ENCODE assay signal across 20 cellular contexts in genomic region chr2:25677877-25678276, GRCh38. TPM values are rescaled to one million over a fixed set of nuclear protein-coding genes. Genes with fewer than 3 reads are reported as not detected.
DNase-seq lines count a peak whose midpoint lies in the region; ATAC-seq, FAIRE-seq and TF ChIP-seq lines count a peak whose summit lies in the region.
"Had no signal": no experiment of that assay in that cellular context is flagged by ENCODE, and none has a peak within 500 bp of the region (broad histone marks: within the 10 kb centered on the region; RNA-seq: fewer than 3 reads in every experiment).

No MANE protein-coding gene starts in this region.

- TF ChIP-seq EP300 in A549 (IDR thresholded peaks at IDR 0.05) (no peak), K562 (IDR thresholded peaks at IDR 0.05; ENCODE audit: low read length) (no peak)

- no peaks in the 10 kb centered on the region for H3K4me1 Mint-ChIP-seq in neural crest cell

- H3K36me3 ChIP-seq in SJCRH30 (no peaks in the 10 kb centered on the region), K562 (ENCODE audit: control insufficient read depth, insufficient read depth, low read length) (no peaks in the 10 kb centered on the region)

- no peak overlapping the region for H3K9ac ChIP-seq in K562 (ENCODE audit: insufficient read depth in 1 of 2, low read depth in 2 of 2, low read length in 2 of 2)

- BruUV-seq in K562 (replicated peaks; lab: Mats Ljungman, UMichigan), result no TSS peak

- 79% methylated on average over 4 of the region's 4 CpGs for WGBS in A549 (ENCODE audit: missing lambda C conversion rate)
- WGBS in K562 (ENCODE audit: insufficient coverage, low coverage, missing lambda C conversion rate), result 0% methylated on average over 4 of the region's 4 CpGs

- H3K4me3 Mint-ChIP-seq in neural crest cell, result peak overlapping the region; percentile 50
- H3K4me3 Mint-ChIP-seq: CD4-positive, alpha-beta memory T cell; GM23338; H9 had no signal

- H3K9me3 Mint-ChIP-seq in neural crest cell, result no peaks in the 10 kb centered on the region
- H3K9me3 Mint-ChIP-seq: CD4-positive, alpha-beta memory T cell; GM23338 had no signal

- TF ChIP-seq CTCF in A549 (IDR thresholded peaks at IDR 0.05) (no peak), K562 (IDR thresholded peaks at IDR 0.05 in 2 of 3, conservative IDR thresholded peaks at IDR 0.05 in 1 of 3; ENCODE audit: insufficient read depth in 2 of 3, low read depth in 1 of 3, low read length in 3 of 3) (no peak), neural crest cell (conservative IDR thresholded peaks at IDR 0.05) (no peak)

- intact Hi-C loops in K562 (cut with micrococcal nuclease), result no loop called here

- no peak overlapping the region for H3K4me2 ChIP-seq in A549
- no peak overlapping the region for H3K4me2 ChIP-seq in K562 (ENCODE audit: insufficient read depth, low read length)
- H3K4me2 ChIP-seq: GM23338 had no signal

- H2AFZ ChIP-seq in K562 (ENCODE audit: low read depth, low read length), result no peak overlapping the region
- H2AFZ ChIP-seq: GM23338 had no signal

- H3K9me3 ChIP-seq in A549, result no peaks in the 10 kb centered on the region
- peaks cover 6% of the 10 kb centered on the region; the same call in 1 of the 2 replicates for H3K9me3 ChIP-seq in SJCRH30 (replicated peaks)
- H3K9me3 ChIP-seq in K562 (replicated peaks; ENCODE audit: control insufficient read depth, insufficient read depth, low read depth, low read length), result no peaks in the 10 kb centered on the region

- peaks cover 19% of the 10 kb centered on the region for H3K27me3 Mint-ChIP-seq in neural crest cell (ENCODE audit: low read depth)
- H3K27me3 Mint-ChIP-seq: CD4-positive, alpha-beta memory T cell had no signal

- H3K4me3 ChIP-seq in A549, result no peak overlapping the region
- H3K4me3 ChIP-seq in SJCRH30, result no peak overlapping the region
- H3K4me3 ChIP-seq in K562, result no peak overlapping the region
- H3K4me3 ChIP-seq: GM23338 had no signal

- in situ Hi-C loops in K562 (cut with MboI), result no loop called here

- ATAC-seq in A549, result no peak
- ATAC-seq in K562, result no peak
- ATAC-seq in HG03159 (IDR thresholded peaks at IDR 0.05; ENCODE audit: unreplicated experiment), result no peak
- ATAC-seq: GM23338, HCT116 had no signal

- H3K79me2 ChIP-seq in K562 (ENCODE audit: control insufficient read depth, insufficient read depth, low read length), result no peaks in the 10 kb centered on the region

- CTCF ChIA-PET in A549 (lab: Yijun Ruan, JAX) (interaction anchor here (0.6 to 3.7 kb wide), 6 partner anchors 13 to 316 kb away, joined by 3 to 25 read pairs (median 3); no protein-coding TSS in a partner anchor), K562 (lab: Yijun Ruan, JAX; ENCODE audit: low intra/inter-chr PET ratio) (no interaction called here)

- H3K27me3 ChIP-seq in SJCRH30 (no peaks in the 10 kb centered on the region), K562 (ENCODE audit: control insufficient read depth in 2 of 2, insufficient read depth in 2 of 2, low read length in 2 of 2) (peaks cover 13 to 43% of the 10 kb centered on the region in 2 experiments; a peak in 3 of 5 replicates)

- H3K4me1 ChIP-seq in A549 (0 out of 3 replicates have a peak, but pooled peaks cover 3% of the 10 kb centered on the region), SJCRH30 (no peaks in the 10 kb centered on the region), K562 (replicated peaks in 1 of 2; ENCODE audit: control insufficient read depth in 2 of 2, insufficient read depth in 2 of 2, low read length in 2 of 2) (peaks cover 0 to 10% of the 10 kb centered on the region in 2 experiments; a peak in 2 of 5 replicates)

- TF ChIP-seq POLR2A in A549 (IDR thresholded peaks at IDR 0.05; ENCODE audit: low read length) (no peak), K562 (conservative IDR thresholded peaks at IDR 0.05) (no peak)

- H3K9me1 ChIP-seq in K562 (ENCODE audit: control insufficient read depth, insufficient read depth, low read length), result no peaks in the 10 kb centered on the region

- POLR2A ChIA-PET in A549 (lab: Yijun Ruan, JAX), result no interaction called here
- POLR2A ChIA-PET in K562 (lab: Yijun Ruan, JAX), result no interaction called here

- H3K36me3 Mint-ChIP-seq in neural crest cell (ENCODE audit: low read depth), result no peaks in the 10 kb centered on the region

- H3K27ac Mint-ChIP-seq in neural crest cell (ENCODE audit: unreplicated experiment), result no peak overlapping the region
- H3K27ac Mint-ChIP-seq: CD4-positive, alpha-beta memory T cell; GM23338; H9 had no signal

- H3K27ac ChIP-seq in A549, result no peak overlapping the region
- H3K27ac ChIP-seq in SJCRH30, result peak overlapping the region; percentile 45; the same call in 1 of the 2 replicates
- H3K27ac ChIP-seq in K562 (ENCODE audit: extremely low read depth, low read depth, low read length), result no peak overlapping the region

- FAIRE-seq in A549 (lab: Jason Lieb, UNC) (no peak), K562 (lab: Jason Lieb, UNC) (no peak)
- FAIRE-seq: GM12891, GM18507 had no signal

- no peak for TF ChIP-seq RAD21 in A549 (conservative IDR thresholded peaks at IDR 0.05 in 1 of 2, IDR thresholded peaks at IDR 0.05 in 1 of 2)
- TF ChIP-seq RAD21 in K562 (CRISPR knock-in tag; conservative IDR thresholded peaks at IDR 0.05 in 1 of 2, IDR thresholded peaks at IDR 0.05 in 1 of 2), result no peak

- DNase-seq in A549 (ENCODE audit: low read depth in 1 of 2, low spot score in 1 of 2), result no peak
- peak; percentile 30 to 38 for DNase-seq in SJCRH30
- DNase-seq in K562 (ENCODE audit: extremely low read depth in 1 of 4, low spot score in 3 of 4), result no peak
- no peak for DNase-seq in neural crest cell (ENCODE audit: low read depth, low spot score)
- DNase-seq in NCI-H146 (lab: John Stamatoyannopoulos, UW), result no peak
- DNase-seq in NCI-H1105 (lab: John Stamatoyannopoulos, UW), result no peak
- DNase-seq: 8988T; C1 segment of cervical spinal cord; Calu3; CD4-positive, alpha-beta memory T cell; COR-L47; DMS53; DMS79 treated with DMSO at 0.1 percent for 48 hours; GF-D8; H9 had no signal

- no peaks in the 10 kb centered on the region for H4K20me1 ChIP-seq in K562 (replicated peaks; ENCODE audit: control insufficient read depth, insufficient read depth, low read length)

TF ChIP-seq in A549, 52 proteins besides CTCF, POLR2A, EP300 and RAD21:
- TF ChIP-seq NPAS2 (CRISPR knock-in tag; IDR thresholded peaks at IDR 0.05; ENCODE audit: borderline replicate concordance) (no peak), MAFK (IDR thresholded peaks at IDR 0.05; ENCODE audit: partially characterized antibody) (peak; percentile 28)

TF ChIP-seq in K562, 482 proteins besides CTCF, POLR2A, EP300 and RAD21:
- TF ChIP-seq C11orf30 (IDR thresholded peaks at IDR 0.05; ENCODE audit: low read depth) (0 out of 2 replicates have a peak, but pooled peaks have one; percentile 3), ZNF764 (CRISPR knock-in tag; IDR thresholded peaks at IDR 0.05; ENCODE audit: low read depth) (no peak)
TF ChIP-seq in K562: peak in this region for 1.

RNA-seq across cellular contexts. Expression of gene DTNB, which starts 4.5 kb away (rescaled TPM):
- 32.6 and 41.2 TPM in 2 replicates for polyA plus RNA-seq in A549 (2011; rRNA removed)
- polyA plus RNA-seq in A549 (2012; cell fraction: cytosol; rRNA removed), result 16.8 and 19.1 TPM in 2 replicates
- polyA plus RNA-seq in A549 (2012; cell fraction: nucleus; rRNA removed), result 17.0 and 21.0 TPM in 2 replicates
- 11.2 to 12.1 TPM (median 12.0 TPM) in 3 replicates for polyA plus RNA-seq in A549 (2017; fragmentation: RNase III; extraction: RNeasy Plus Mini Kit Qiagen cat#74134 plus additional on column Dnase treatment)
- 40.3 and 40.5 TPM in 2 replicates for polyA minus RNA-seq in A549 (2011; rRNA and poly(A)+ RNA removed)
- total RNA-seq in SJCRH30 (2014; rRNA removed; shearing (Covaris generic)), result 20.5 and 25.1 TPM in 2 replicates
- 2.9 and 4.1 TPM in 2 replicates for total RNA-seq in K562 (2011; cell fraction: chromatin; rRNA removed; ENCODE audit: low replicate concordance)
- total RNA-seq in K562 (2011; cell fraction: nucleolus; rRNA removed), result 1.3 and 1.6 TPM in 2 replicates
- 2.0 and 2.5 TPM in 2 replicates for total RNA-seq in K562 (2011; cell fraction: nucleoplasm; rRNA removed)
- 0.12 and 0.77 TPM in 2 replicates for total RNA-seq in K562 (2014; rRNA removed)
- 0.33 and 0.70 TPM in 2 replicates for total RNA-seq in K562 (2014; rRNA removed; fragmentation: Illumina TruSeq; extraction: Trizol)
- total RNA-seq in K562 (2015; rRNA removed; fragmentation: Illumina TruSeq; extraction: Trizol), result 0.49 TPM in 1 of 2 replicates, not detected in the other
- total RNA-seq in K562 (2021), result 0.81 and 0.82 TPM in 2 replicates
- 1.1 and 2.0 TPM in 2 replicates for polyA plus RNA-seq in K562 (2011; rRNA removed)
- polyA plus RNA-seq in K562 (2011; cell fraction: cytosol; rRNA removed), result 0.81 and 0.95 TPM in 2 replicates
- 0.87 and 1.4 TPM in 2 replicates for polyA plus RNA-seq in K562 (2011; cell fraction: nucleus; rRNA removed)
- polyA plus RNA-seq in K562 (2012), result 0.39 and 0.53 TPM in 2 replicates
- 0.65 and 0.75 TPM in 2 replicates for polyA plus RNA-seq in K562 (2014; fragmentation: Illumina TruSeq; extraction: Trizol)
- under 1 TPM in 1 of 2 experiments, not detected in 1; 0.18 TPM for polyA plus RNA-seq in K562 (2014; fragmentation: Nextera tagmentation; extraction: Ambion mirVana)
- polyA plus RNA-seq in K562 (2014; rRNA removed), result 0.08 and 0.81 TPM in 2 replicates
- polyA minus RNA-seq in K562 (2011; rRNA and poly(A)+ RNA removed), result 0.69 and 0.81 TPM in 2 replicates
- not detected in 2 replicates for polyA minus RNA-seq in K562 (2011; cell fraction: cytosol; rRNA and poly(A)+ RNA removed)
- polyA minus RNA-seq in K562 (2011; cell fraction: nucleus; rRNA and poly(A)+ RNA removed), result 0.44 and 0.67 TPM in 2 replicates
- total RNA-seq in neural crest cell, result 28.9 and 29.5 TPM in 2 replicates

Comparison
In these comparisons a context has a peak if more than half of its experiments do, and no peak if none do; other contexts are left out.
1. DNase-seq: peak in SJCRH30 (2 of 2); none in A549 (0 of 2), K562 (0 of 4), neural crest cell (single experiment), NCI-H146 (single experiment) and NCI-H1105 (single experiment).
2. Of the 35 proteins assayed by ChIP-seq in both K562 and A549: peak only in K562: none; only in A549: MAFK; in both: none; in neither: 34.